ENCODE assay signal across 16 cellular contexts in genomic region chr5:73032635-73033034, GRCh38.
DNase-seq lines count a peak whose midpoint lies in the region; ATAC-seq and TF ChIP-seq lines count a peak whose summit lies in the region.
"Had no signal": no experiment of that assay in that cellular context is flagged by ENCODE, and none has a peak within 500 bp of the region (broad histone marks: within the 10 kb centered on the region; RNA-seq: fewer than 3 reads in every experiment).

No MANE protein-coding gene starts in this region.

- no peak for TF ChIP-seq CTCF in HEK293 (tag by site-specific recombination; IDR thresholded peaks at IDR 0.05)
- TF ChIP-seq CTCF in thyroid gland (IDR thresholded peaks at IDR 0.05): no peak

- no peak overlapping the region for H3K9ac ChIP-seq in GM23248
- H3K9ac ChIP-seq: SK-N-SH had no signal

- intact Hi-C loops in thyroid gland (cut with DNase I): no loop called here

- no peak overlapping the region for H2AFZ ChIP-seq in GM23248

- CTCF ChIA-PET in HEK293 (lab: Yijun Ruan, JAX): interaction anchor here (0.6 kb wide), 1 partner anchor 11 kb away, joined by 3 read pairs; no protein-coding TSS in a partner anchor

- H3K27ac ChIP-seq in HEK293 (ENCODE audit: extremely low read depth, low read depth, low read length) (no peak overlapping the region), thyroid gland (peak overlapping the region; percentile 35 to 61 (median 37)), GM23248 (no peak overlapping the region)
- H3K27ac ChIP-seq: C4-2B, RWPE1 had no signal

- H3K79me2 ChIP-seq in GM23248 (ENCODE audit: insufficient read depth): peaks cover 6% of the 10 kb centered on the region; the same call in 1 of the 2 replicates

- no peak overlapping the region for H3K4me3 ChIP-seq in HEK293 (ENCODE audit: low read depth, low read length)
- H3K4me3 ChIP-seq in thyroid gland (replicated peaks in 1 of 3): no peak overlapping the region
- H3K4me3 ChIP-seq in GM23248: no peak overlapping the region

- no peak for ATAC-seq in HG03439 (IDR thresholded peaks at IDR 0.05; ENCODE audit: unreplicated experiment)

- peaks cover 32% of the 10 kb centered on the region for H3F3A ChIP-seq in GM23248 (ENCODE audit: insufficient read depth)

- POLR2A ChIA-PET in HEK293 (lab: Yijun Ruan, JAX): no interaction called here

- no peak overlapping the region for H3K4me2 ChIP-seq in GM23248 (ENCODE audit: unreplicated experiment)

- DNase-seq in NCI-H1694 treated with DMSO at 0.1 percent for 48 hours (lab: John Stamatoyannopoulos, UW): peak; percentile 28
- DNase-seq in NCI-H1694 (lab: John Stamatoyannopoulos, UW): no peak
- peak; percentile 14 for DNase-seq in glomerular visceral epithelial cell (ENCODE audit: extremely low spot score)
- no peak for DNase-seq in thyroid gland
- DNase-seq in GM23248: no peak
- DNase-seq: 8988T; CD8-positive, alpha-beta memory T cell; H7; KG1; NCI-H748 treated with DMSO at 0.1 percent for 48 hours; SIG-M5 had no signal

- WGBS in thyroid gland, 2 donors: 87 to 98% methylated on average over 2 of the region's 2 CpGs
- 94 to 97% methylated on average over 2 of the region's 2 CpGs for whole genome bisulfite sequencing in GM23248 (ENCODE audit: low coverage in 1 of 2, low lambda C conversion rate in 2 of 2, missing lambda C conversion rate in 2 of 2), 2 experiments

- H3K9me2 ChIP-seq in GM23248 (ENCODE audit: insufficient read depth): no peaks in the 10 kb centered on the region; the same call in 1 of the 2 replicates
- H3K9me2 ChIP-seq: SK-N-SH had no signal

- TF ChIP-seq POLR2A in thyroid gland (IDR thresholded peaks at IDR 0.05): no peak

- H3K27me3 ChIP-seq in thyroid gland: no peaks in the 10 kb centered on the region
- no peaks in the 10 kb centered on the region for H3K27me3 ChIP-seq in GM23248 (replicated peaks; ENCODE audit: insufficient read depth)

- H3K4me1 ChIP-seq in HEK293 (ENCODE audit: control insufficient read depth, insufficient read depth, low read length): peaks cover 14% of the 10 kb centered on the region
- peaks cover 15 to 25% of the 10 kb centered on the region in 2 donors for H3K4me1 ChIP-seq in thyroid gland
- H3K4me1 ChIP-seq in GM23248 (ENCODE audit: insufficient read depth): peaks cover 37% of the 10 kb centered on the region

- no peaks in the 10 kb centered on the region for H3K9me3 ChIP-seq in HEK293 (ENCODE audit: control insufficient read depth, insufficient read depth, low read depth, low read length)
- no peaks in the 10 kb centered on the region for H3K9me3 ChIP-seq in thyroid gland
- H3K9me3 ChIP-seq in GM23248 (ENCODE audit: low read depth): no peaks in the 10 kb centered on the region
- H3K9me3 ChIP-seq: SK-N-SH had no signal

- no peaks in the 10 kb centered on the region for H4K20me1 ChIP-seq in GM23248 (ENCODE audit: insufficient read depth)

- H3K36me3 ChIP-seq in HEK293 (ENCODE audit: control insufficient read depth in 2 of 2, insufficient read depth in 1 of 2, low read length in 2 of 2) (peaks cover 0 to 24% of the 10 kb centered on the region in 2 experiments; a peak in 2 of 3 replicates), thyroid gland (no peaks in the 10 kb centered on the region), GM23248 (ENCODE audit: low read depth) (0 out of 2 replicates have a peak, but pooled peaks cover 8% of the 10 kb centered on the region)

- in situ Hi-C loops in GM23248 (cut with MboI): no loop called here

TF ChIP-seq in HEK293, 187 proteins besides CTCF, POLR2A, EP300 and RAD21:
- no peak for TF ChIP-seq BCL11A (tag by site-specific recombination; IDR thresholded peaks at IDR 0.05; ENCODE audit: low read depth)
- TF ChIP-seq ZFP3 (tag by site-specific recombination; IDR thresholded peaks at IDR 0.05; ENCODE audit: low read depth): no peak
- TF ChIP-seq ZNF416 (tag by site-specific recombination; IDR thresholded peaks at IDR 0.05): no peak
- no peak for TF ChIP-seq HOXC10 (CRISPR knock-in tag; IDR thresholded peaks at IDR 0.05)
- TF ChIP-seq, protein P1, sequence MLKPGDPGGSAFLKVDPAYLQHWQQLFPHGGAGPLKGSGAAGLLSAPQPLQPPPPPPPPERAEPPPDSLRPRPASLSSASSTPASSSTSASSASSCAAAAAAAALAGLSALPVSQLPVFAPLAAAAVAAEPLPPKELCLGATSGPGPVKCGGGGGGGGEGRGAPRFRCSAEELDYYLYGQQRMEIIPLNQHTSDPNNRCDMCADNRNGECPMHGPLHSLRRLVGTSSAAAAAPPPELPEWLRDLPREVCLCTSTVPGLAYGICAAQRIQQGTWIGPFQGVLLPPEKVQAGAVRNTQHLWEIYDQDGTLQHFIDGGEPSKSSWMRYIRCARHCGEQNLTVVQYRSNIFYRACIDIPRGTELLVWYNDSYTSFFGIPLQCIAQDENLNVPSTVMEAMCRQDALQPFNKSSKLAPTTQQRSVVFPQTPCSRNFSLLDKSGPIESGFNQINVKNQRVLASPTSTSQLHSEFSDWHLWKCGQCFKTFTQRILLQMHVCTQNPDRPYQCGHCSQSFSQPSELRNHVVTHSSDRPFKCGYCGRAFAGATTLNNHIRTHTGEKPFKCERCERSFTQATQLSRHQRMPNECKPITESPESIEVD (tag by site-specific recombination; IDR thresholded peaks at IDR 0.05): peak; percentile 62
- TF ChIP-seq ATF2 (tag by site-specific recombination; IDR thresholded peaks at IDR 0.05; ENCODE audit: low read depth): no peak
- TF ChIP-seq SETDB1 (IDR thresholded peaks at IDR 0.05; ENCODE audit: insufficient read length, low read length): no peak
- peak; percentile 62 for TF ChIP-seq ZNF335 (tag by site-specific recombination; conservative IDR thresholded peaks at IDR 0.05)
- TF ChIP-seq PRDM1 (tag by site-specific recombination; IDR thresholded peaks at IDR 0.05): no peak
- TF ChIP-seq FEZF1 (tag by site-specific recombination; IDR thresholded peaks at IDR 0.05): peak; percentile 69
- no peak for TF ChIP-seq HOXA7 (CRISPR knock-in tag; IDR thresholded peaks at IDR 0.05; ENCODE audit: borderline replicate concordance)
- TF ChIP-seq ZNF112 (tag by site-specific recombination; IDR thresholded peaks at IDR 0.05): no peak
- 0 out of 2 replicates have a peak, but pooled peaks have one; percentile 21 for TF ChIP-seq ZNF660 (tag by site-specific recombination; IDR thresholded peaks at IDR 0.05)

Comparison
In these comparisons a context has a peak if more than half of its experiments do, and no peak if none do; other contexts are left out.
1. DNase-seq: peak in NCI-H1694 treated with DMSO at 0.1 percent for 48 hours (single experiment) and glomerular visceral epithelial cell (single experiment); none in NCI-H1694 (single experiment), thyroid gland (0 of 2) and GM23248 (single experiment).
2. H3K27ac ChIP-seq: peak in thyroid gland (3 of 3); none in HEK293 (single experiment) and GM23248 (single experiment).